In the genomic region with DNA sequence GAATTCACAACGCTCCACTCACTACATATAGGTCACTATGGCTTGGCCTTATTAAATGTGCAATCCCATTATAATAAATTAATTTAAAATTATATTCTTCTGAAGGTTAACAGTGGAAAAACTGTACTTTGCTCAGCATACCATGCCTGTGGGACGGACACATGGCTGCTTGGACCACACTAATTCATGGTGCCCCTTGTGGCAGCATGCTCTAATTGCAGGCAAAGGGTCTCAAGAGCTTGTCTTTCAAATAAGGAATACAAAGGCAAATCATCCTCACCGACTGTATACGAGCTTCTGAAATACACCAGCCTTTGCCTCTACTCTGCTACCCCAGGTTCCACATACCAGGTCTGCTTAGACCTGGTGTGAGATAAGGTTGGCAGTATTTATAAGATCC, we compare ENCODE assay signal across 15 cellular contexts. TPM values are rescaled to one million over a fixed set of nuclear protein-coding genes. Genes with fewer than 3 reads are reported as not detected.
DNase-seq lines count a peak whose midpoint lies in the region; ATAC-seq and TF ChIP-seq lines count a peak whose summit lies in the region.
"Had no signal": no experiment of that assay in that cellular context is flagged by ENCODE, and none has a peak within 500 bp of the region (broad histone marks: within the 10 kb centered on the region; RNA-seq: fewer than 3 reads in every experiment).

No MANE protein-coding gene starts in this region.

- no TSS peak for BruUV-seq in PC-3 (replicated peaks; lab: Mats Ljungman, UMichigan)

- no peak overlapping the region for H3K27ac Mint-ChIP-seq in glutamatergic neuron (ENCODE audit: unreplicated experiment)
- H3K27ac Mint-ChIP-seq: T-helper 2 cell treated with Interferon-gamma antibody and Interleukin-4, amounts not matched to agents 5 μg/mL and 100 μg/mL, for 36 hours had no signal

- H3K4me2 ChIP-seq in PC-3 (ENCODE audit: low read length): no peak overlapping the region

- H3K9me3 ChIP-seq in BE2C (no peaks in the 10 kb centered on the region), PC-3 (ENCODE audit: low read length) (no peaks in the 10 kb centered on the region)
- H3K9me3 ChIP-seq: lower lobe of right lung had no signal

- H3K27me3 ChIP-seq in BE2C: no peaks in the 10 kb centered on the region
- H3K27me3 ChIP-seq in PC-3 (ENCODE audit: low read length): peaks cover 6% of the 10 kb centered on the region; the same call in 1 of the 2 replicates

- H3K4me3 Mint-ChIP-seq in glutamatergic neuron (ENCODE audit: unreplicated experiment): no peak overlapping the region
- H3K4me3 Mint-ChIP-seq: T-helper 2 cell treated with Interferon-gamma antibody and Interleukin-4, amounts not matched to agents 5 μg/mL and 100 μg/mL, for 36 hours had no signal

- H3K27ac ChIP-seq in PC-3 (ENCODE audit: low read length): no peak overlapping the region
- H3K27ac ChIP-seq: lower lobe of right lung had no signal

- peaks cover 13% of the 10 kb centered on the region for H3K36me3 Mint-ChIP-seq in glutamatergic neuron (ENCODE audit: unreplicated experiment)

- H2AFZ ChIP-seq in PC-3 (ENCODE audit: low read length): no peak overlapping the region

- H3K4me1 ChIP-seq in BE2C: no peaks in the 10 kb centered on the region
- H3K4me1 ChIP-seq in PC-3 (ENCODE audit: insufficient read depth, low read length): no peaks in the 10 kb centered on the region; the same call in 1 of the 2 replicates
- H3K4me1 ChIP-seq: lower lobe of right lung had no signal

- CTCF ChIA-PET in PC-3 (lab: Charles Lee): no interaction called here

- H3F3A ChIP-seq in PC-3 (ENCODE audit: low read length, unreplicated experiment): no peaks in the 10 kb centered on the region

- H3K79me2 ChIP-seq in PC-3 (ENCODE audit: low read length): no peaks in the 10 kb centered on the region

- no peaks in the 10 kb centered on the region for H3K4me1 Mint-ChIP-seq in glutamatergic neuron (ENCODE audit: low read depth, unreplicated experiment)

- no peak overlapping the region for H3K4me3 ChIP-seq in BE2C (ENCODE audit: low read depth, low read length)
- no peak overlapping the region for H3K4me3 ChIP-seq in GM12875 (ENCODE audit: low read depth, low read length)
- H3K4me3 ChIP-seq in PC-3 (ENCODE audit: low read length): no peak overlapping the region
- H3K4me3 ChIP-seq: lower lobe of right lung had no signal

- TF ChIP-seq CTCF in BE2C (IDR thresholded peaks at IDR 0.05; ENCODE audit: low read depth, low read length) (peak; percentile 67), GM12875 (IDR thresholded peaks at IDR 0.05; ENCODE audit: borderline replicate concordance, insufficient read depth, low read depth, low read length) (peak; percentile 48; the same call in 1 of the 2 replicates), PC-3 (conservative IDR thresholded peaks at IDR 0.05; ENCODE audit: low read depth, low read length) (peak; percentile 41), glutamatergic neuron (IDR thresholded peaks at IDR 0.05; ENCODE audit: partially characterized antibody, unreplicated experiment) (peak; percentile 67)

- no peaks in the 10 kb centered on the region for H3K9me2 ChIP-seq in PC-3 (replicated peaks; ENCODE audit: low read length)

- POLR2A ChIA-PET in PC-3 (lab: Charles Lee; ENCODE audit: unreplicated experiment): no interaction called here

- H3K9ac ChIP-seq in PC-3 (ENCODE audit: low read length): no peak overlapping the region

- no peak for DNase-seq in BE2C
- peak; percentile 35 for DNase-seq in PC-3
- DNase-seq in glutamatergic neuron: peak; percentile 28
- no peak for DNase-seq in T-helper 9 cell
- DNase-seq: activated T-cell treated with anti-CD3 and anti-CD28 coated beads, Interleukin-2, amount 50 U/mL, for 1 hour; foreskin melanocyte; lower lobe of right lung; NCI-H1105 had no signal

- peaks cover 3% of the 10 kb centered on the region for H3K27me3 Mint-ChIP-seq in glutamatergic neuron (ENCODE audit: unreplicated experiment)

- H3K36me3 ChIP-seq in BE2C: no peaks in the 10 kb centered on the region
- no peaks in the 10 kb centered on the region for H3K36me3 ChIP-seq in PC-3 (ENCODE audit: low read depth, low read length)
- H3K36me3 ChIP-seq: lower lobe of right lung had no signal

- no peaks in the 10 kb centered on the region for H3K9me3 Mint-ChIP-seq in glutamatergic neuron (ENCODE audit: unreplicated experiment)

- intact Hi-C loops in PC-3 (cut with micrococcal nuclease): no loop called here

- no peak for ATAC-seq in PC-3
- ATAC-seq in GM19324 (IDR thresholded peaks at IDR 0.05; ENCODE audit: low FRiP score, unreplicated experiment): no peak
- no peak for ATAC-seq in GM19035 (IDR thresholded peaks at IDR 0.05; ENCODE audit: unreplicated experiment)
- no peak for ATAC-seq in GM19395 (IDR thresholded peaks at IDR 0.05; ENCODE audit: unreplicated experiment)
- ATAC-seq: lower lobe of right lung had no signal

- no peaks in the 10 kb centered on the region for H4K20me1 ChIP-seq in PC-3 (ENCODE audit: low read length)

RNA-seq across cellular contexts. Expression of a gene that starts 11.7 kb away (rescaled TPM):
- 17.9 TPM for polyA plus RNA-seq in BE2C (2012; ENCODE audit: insufficient read depth, insufficient read length, low read depth)
- total RNA-seq in PC-3 (2014; rRNA removed) (0.06 TPM in 1 of 2 replicates, not detected in the other), glutamatergic neuron (ENCODE audit: unreplicated experiment) (85.4 TPM)
- total RNA-seq: bronchial epithelial cell, pulmonary artery endothelial cell had no signal

Comparison
In these comparisons a context has a peak if more than half of its experiments do, and no peak if none do; other contexts are left out.
1. DNase-seq: peak in PC-3 (single experiment) and glutamatergic neuron (single experiment); none in BE2C (single experiment) and T-helper 9 cell (single experiment).
2. RNA of a gene that starts 11.7 kb away (total RNA-seq): 85.4 TPM in glutamatergic neuron (single experiment); 0.06 TPM in PC-3; every median in the first group is over 10 times any median in the second.
3. Peak in every context shown above with its lines, with median percentiles within 50 percentile points of each other: CTCF ChIP-seq.